ENCODE assay signal across 8 cellular contexts in the genomic region with DNA sequence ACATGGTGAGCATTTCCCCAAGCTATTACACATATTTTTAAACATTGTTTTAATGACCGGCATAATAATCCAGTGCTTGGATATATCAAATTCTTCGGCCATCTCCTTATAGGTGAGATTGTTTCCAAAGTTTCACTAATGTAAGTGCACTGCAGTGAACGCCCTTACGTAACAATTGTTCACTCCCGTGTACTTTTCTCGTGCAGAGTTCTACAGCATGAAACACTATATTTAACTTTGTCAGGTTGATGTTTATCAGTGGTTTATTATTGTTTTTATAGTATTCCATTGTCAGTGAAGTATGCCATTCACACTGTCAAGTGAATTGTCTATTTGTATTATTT. TPM values are rescaled to one million over a fixed set of nuclear protein-coding genes. Genes with fewer than 3 reads are reported as not detected.
DNase-seq lines count a peak whose midpoint lies in the region; ATAC-seq and TF ChIP-seq lines count a peak whose summit lies in the region.

No MANE protein-coding gene starts in this region.

- peaks cover 15% of the 10 kb centered on the region for H3K36me3 Mint-ChIP-seq in T-helper 2 cell treated with Interferon-gamma antibody and Interleukin-4, amounts not matched to agents 5 μg/mL and 100 μg/mL, for 36 hours (ENCODE audit: low read depth)
- H3K36me3 Mint-ChIP-seq in activated T-helper 2 cell treated with anti-CD3 and anti-CD28 coated beads, Interferon-gamma antibody, Interleukin-2, Interleukin-4, amounts not matched to agents 10 μg/mL and 5 μg/mL and 100 μg/mL, durations not matched to agents 14 hours and 24 hours and 36 hours (ENCODE audit: low read depth), result peaks cover 31% of the 10 kb centered on the region

- 19% methylated on average over 6 of the region's 6 CpGs for WGBS in lower leg skin, 2 donors

- peak overlapping the region; percentile 48; the same call in 1 of the 2 replicates for H3K9ac ChIP-seq in iPS-20b (ENCODE audit: low read depth, low read length)
- peak overlapping the region; percentile 48 to 59 for H3K9ac ChIP-seq in stomach smooth muscle (ENCODE audit: low read length in 2 of 2)

- H3K27ac ChIP-seq in iPS-20b (ENCODE audit: low read length) (no peak overlapping the region), stomach smooth muscle (ENCODE audit: low read length) (peak overlapping the region; percentile 95)

- no peaks in the 10 kb centered on the region for H3K27me3 ChIP-seq in iPS-20b (ENCODE audit: insufficient read depth, low read length)
- no peaks in the 10 kb centered on the region for H3K27me3 ChIP-seq in stomach smooth muscle (ENCODE audit: control insufficient read depth in 1 of 2, insufficient read depth in 2 of 2, low read length in 2 of 2)

- ATAC-seq in HG02763 (IDR thresholded peaks at IDR 0.05; ENCODE audit: unreplicated experiment), result no peak

- H3K4me1 ChIP-seq in iPS-20b (ENCODE audit: insufficient read depth, low read length) (peaks cover 22% of the 10 kb centered on the region; the same call in 1 of the 2 replicates), stomach smooth muscle (ENCODE audit: control insufficient read depth, insufficient read depth, low read length) (peaks cover 15% of the 10 kb centered on the region)

- H3K4me1 Mint-ChIP-seq in T-helper 2 cell treated with Interferon-gamma antibody and Interleukin-4, amounts not matched to agents 5 μg/mL and 100 μg/mL, for 36 hours (ENCODE audit: low read depth), result peaks cover 26% of the 10 kb centered on the region
- H3K4me1 Mint-ChIP-seq in activated T-helper 2 cell treated with anti-CD3 and anti-CD28 coated beads, Interferon-gamma antibody, Interleukin-2, Interleukin-4, amounts not matched to agents 10 μg/mL and 5 μg/mL and 100 μg/mL, durations not matched to agents 14 hours and 24 hours and 36 hours (ENCODE audit: low read depth), result peaks cover 26% of the 10 kb centered on the region

- peak overlapping the region; percentile 94 for H3K4me3 Mint-ChIP-seq in T-helper 2 cell treated with Interferon-gamma antibody and Interleukin-4, amounts not matched to agents 5 μg/mL and 100 μg/mL, for 36 hours
- H3K4me3 Mint-ChIP-seq in activated T-helper 2 cell treated with anti-CD3 and anti-CD28 coated beads, Interferon-gamma antibody, Interleukin-2, Interleukin-4, amounts not matched to agents 10 μg/mL and 5 μg/mL and 100 μg/mL, durations not matched to agents 14 hours and 24 hours and 36 hours (ENCODE audit: low read depth), result peak overlapping the region; percentile 64

- intact Hi-C loops in activated T-helper 2 cell treated with anti-CD3 and anti-CD28 coated beads, Interferon-gamma antibody, Interleukin-2, Interleukin-4, amounts not matched to agents 10 μg/mL and 5 μg/mL and 100 μg/mL, durations not matched to agents 14 hours and 24 hours and 36 hours (cut with micrococcal nuclease), result loop anchor here (1.0 to 10.0 kb wide), 2 partner anchors 8 to 666 kb away; a partner anchor contains a TSS
- intact Hi-C loops in lower leg skin (cut with DNase I; ENCODE audit: low total_unique reads), result no loop called here

- DNase-seq in T-helper 2 cell treated with Interferon-gamma antibody and Interleukin-4, amounts not matched to agents 5 μg/mL and 100 μg/mL, for 36 hours (ENCODE audit: low spot score), result no peak
- DNase-seq in T-helper 2 cell (no peak), lower leg skin (ENCODE audit: low spot score in 2 of 2) (no peak), CD1c-positive myeloid dendritic cell (ENCODE audit: extremely low spot score) (no peak)
- DNase-seq in activated T-helper 2 cell treated with anti-CD3 and anti-CD28 coated beads, Interferon-gamma antibody, Interleukin-2, Interleukin-4, amounts not matched to agents 10 μg/mL and 5 μg/mL and 100 μg/mL, durations not matched to agents 14 hours and 24 hours and 36 hours (ENCODE audit: low spot score), result no peak

- peak overlapping the region; percentile 65 for H3K4me3 ChIP-seq in iPS-20b (ENCODE audit: low read length)
- peak overlapping the region; percentile 65 to 85 for H3K4me3 ChIP-seq in stomach smooth muscle (ENCODE audit: low read length in 2 of 2)
- H3K4me3 ChIP-seq in lower leg skin (ENCODE audit: low read depth, poor library complexity, severe bottlenecking), result no peak overlapping the region

- TF ChIP-seq POLR2A in lower leg skin (IDR thresholded peaks at IDR 0.05), result no peak

- no peaks in the 10 kb centered on the region for H3K27me3 Mint-ChIP-seq in T-helper 2 cell treated with Interferon-gamma antibody and Interleukin-4, amounts not matched to agents 5 μg/mL and 100 μg/mL, for 36 hours (ENCODE audit: low read depth)
- H3K27me3 Mint-ChIP-seq in activated T-helper 2 cell treated with anti-CD3 and anti-CD28 coated beads, Interferon-gamma antibody, Interleukin-2, Interleukin-4, amounts not matched to agents 10 μg/mL and 5 μg/mL and 100 μg/mL, durations not matched to agents 14 hours and 24 hours and 36 hours (ENCODE audit: low read depth), result no peaks in the 10 kb centered on the region

- H3K9me3 Mint-ChIP-seq in T-helper 2 cell treated with Interferon-gamma antibody and Interleukin-4, amounts not matched to agents 5 μg/mL and 100 μg/mL, for 36 hours, result no peaks in the 10 kb centered on the region
- H3K9me3 Mint-ChIP-seq in activated T-helper 2 cell treated with anti-CD3 and anti-CD28 coated beads, Interferon-gamma antibody, Interleukin-2, Interleukin-4, amounts not matched to agents 10 μg/mL and 5 μg/mL and 100 μg/mL, durations not matched to agents 14 hours and 24 hours and 36 hours, result no peaks in the 10 kb centered on the region

- H3K27ac Mint-ChIP-seq in T-helper 2 cell treated with Interferon-gamma antibody and Interleukin-4, amounts not matched to agents 5 μg/mL and 100 μg/mL, for 36 hours, result peak overlapping the region; percentile 86
- H3K27ac Mint-ChIP-seq in activated T-helper 2 cell treated with anti-CD3 and anti-CD28 coated beads, Interferon-gamma antibody, Interleukin-2, Interleukin-4, amounts not matched to agents 10 μg/mL and 5 μg/mL and 100 μg/mL, durations not matched to agents 14 hours and 24 hours and 36 hours, result peak overlapping the region; percentile 69

- H3K9me3 ChIP-seq in iPS-20b (ENCODE audit: insufficient read depth, low read depth, low read length) (no peaks in the 10 kb centered on the region), stomach smooth muscle (ENCODE audit: control insufficient read depth in 2 of 2, low read length in 2 of 2) (no peaks in the 10 kb centered on the region)

- TF ChIP-seq CTCF in lower leg skin (IDR thresholded peaks at IDR 0.05), result no peak

- H3K36me3 ChIP-seq in iPS-20b (ENCODE audit: insufficient read depth, low read depth, low read length) (peaks cover 21% of the 10 kb centered on the region), stomach smooth muscle (ENCODE audit: control insufficient read depth in 2 of 2, insufficient read depth in 2 of 2, low read length in 2 of 2) (peaks cover 9 to 13% of the 10 kb centered on the region in 2 donors)

RNA-seq across cellular contexts. Expression of a gene that starts 3.4 kb away (rescaled TPM):
- total RNA-seq in activated T-helper 2 cell treated with anti-CD3 and anti-CD28 coated beads, Interferon-gamma antibody, Interleukin-2, Interleukin-4, amounts not matched to agents 10 μg/mL and 5 μg/mL and 100 μg/mL, durations not matched to agents 14 hours and 24 hours and 36 hours, result 9.6 and 13.2 TPM in 2 replicates
- 10 to 100 TPM in 3 of 4 donors, 1 to 10 TPM in 1; 4.4 to 15.1 (median 13.5) TPM for total RNA-seq in lower leg skin

RNA-seq across cellular contexts. Expression of a gene that starts 7.9 kb away (rescaled TPM):
- total RNA-seq in activated T-helper 2 cell treated with anti-CD3 and anti-CD28 coated beads, Interferon-gamma antibody, Interleukin-2, Interleukin-4, amounts not matched to agents 10 μg/mL and 5 μg/mL and 100 μg/mL, durations not matched to agents 14 hours and 24 hours and 36 hours, result 49.7 and 55.7 TPM in 2 replicates
- total RNA-seq in lower leg skin, result 10 to 100 TPM; 29.2 to 40.2 (median 35.1) TPM
